Comparison of ENCODE assay signal across 8 cellular contexts in genomic region chr2:197453123-197453913, GRCh38. TPM values are rescaled to one million over a fixed set of nuclear protein-coding genes. Genes with fewer than 3 reads are reported as not detected.
DNase-seq lines count a peak whose midpoint lies in the region; ATAC-seq and TF ChIP-seq lines count a peak whose summit lies in the region.

TSS of gene COQ10B (plus strand) at chr2:197453552. CDS start at chr2:197453561, 9 bp downstream.

- intact Hi-C loops in activated CD4-positive, alpha-beta T cell treated with anti-CD3 and anti-CD28 coated beads, Interleukin-2, amount 10 ng/mL, durations not matched to agents 24 days and 14 days (cut with micrococcal nuclease): loop anchor here (1.0 kb wide), 6 partner anchors 18 to 527 kb away; partner anchors contain the start of genes HSPE1, MARS2, MOB4 and PGAP1

- peak within 1 kb of the TSS; percentile 88 to 97 (median 93) for H3K9ac ChIP-seq in BLaER1 treated with 17β-estradiol and CSF1 and Interleukin-3, amounts not matched to agents 10 nM and 100 nM

- peaks cover 13 to 43% (median 18%) of the 10 kb centered on the region in 10 experiments for H3K4me1 ChIP-seq in BLaER1 treated with 17β-estradiol and CSF1 and Interleukin-3, amounts not matched to agents 10 nM and 100 nM

- peak within 1 kb of the TSS; percentile 71 to 95 (median 83) for H3K4me2 ChIP-seq in BLaER1 treated with 17β-estradiol and CSF1 and Interleukin-3, amounts not matched to agents 10 nM and 100 nM

- H3K27ac Mint-ChIP-seq in activated CD4-positive, alpha-beta T cell treated with anti-CD3 and anti-CD28 coated beads, Interleukin-2, amount 10 ng/mL, durations not matched to agents 24 days and 14 days: peak within 1 kb of the TSS; percentile 100

- H3K27me3 Mint-ChIP-seq in activated CD4-positive, alpha-beta T cell treated with anti-CD3 and anti-CD28 coated beads, Interleukin-2, amount 10 ng/mL, durations not matched to agents 24 days and 14 days: no peaks in the 10 kb centered on the region

- peaks cover 7% of the 10 kb centered on the region for H3K36me3 Mint-ChIP-seq in activated CD4-positive, alpha-beta T cell treated with anti-CD3 and anti-CD28 coated beads, Interleukin-2, amount 10 ng/mL, durations not matched to agents 24 days and 14 days (ENCODE audit: low read depth)

- H3K27ac ChIP-seq in BLaER1 treated with 17β-estradiol and CSF1 and Interleukin-3, amounts not matched to agents 10 nM and 100 nM: peak within 1 kb of the TSS; percentile 86 to 98 (median 94)
- peak within 1 kb of the TSS; percentile 98 to 99 for H3K27ac ChIP-seq in coronary artery
- H3K27ac ChIP-seq in layer of hippocampus (ENCODE audit: low read depth, low read length): peak within 1 kb of the TSS; percentile 98

- peak within 1 kb of the TSS; percentile 100 for H3K4me3 Mint-ChIP-seq in activated CD4-positive, alpha-beta T cell treated with anti-CD3 and anti-CD28 coated beads, Interleukin-2, amount 10 ng/mL, durations not matched to agents 24 days and 14 days

- no peaks in the 10 kb centered on the region for H3K9me3 Mint-ChIP-seq in activated CD4-positive, alpha-beta T cell treated with anti-CD3 and anti-CD28 coated beads, Interleukin-2, amount 10 ng/mL, durations not matched to agents 24 days and 14 days

- peaks cover 0 to 9% (median 0%) of the 10 kb centered on the region in 11 experiments; a peak in 5 of 22 replicates for H3K9me3 ChIP-seq in BLaER1 treated with 17β-estradiol and CSF1 and Interleukin-3, amounts not matched to agents 10 nM and 100 nM (replicated peaks in 1 of 11)

- peaks cover 26% of the 10 kb centered on the region for H3K4me1 Mint-ChIP-seq in activated CD4-positive, alpha-beta T cell treated with anti-CD3 and anti-CD28 coated beads, Interleukin-2, amount 10 ng/mL, durations not matched to agents 24 days and 14 days

- H3K4me3 ChIP-seq in BLaER1 treated with 17β-estradiol and CSF1 and Interleukin-3, amounts not matched to agents 10 nM and 100 nM: peak within 1 kb of the TSS; percentile 71 to 83 (median 80)
- peak within 1 kb of the TSS; percentile 86 for H3K4me3 ChIP-seq in coronary artery

- peak; percentile 98 for ATAC-seq in GM19324 (IDR thresholded peaks at IDR 0.05; ENCODE audit: low FRiP score, unreplicated experiment)
- ATAC-seq in HG03469 (IDR thresholded peaks at IDR 0.05; ENCODE audit: unreplicated experiment): peak; percentile 92

- no peak for TF ChIP-seq CTCF in coronary artery (IDR thresholded peaks at IDR 0.05)

- DNase-seq in NCI-H526 treated with DMSO at 0.1 percent for 48 hours (lab: John Stamatoyannopoulos, UW) (peak; percentile 98), coronary artery (ENCODE audit: low spot score) (peak; percentile 100)
- DNase-seq in activated CD4-positive, alpha-beta T cell treated with anti-CD3 and anti-CD28 coated beads, Interleukin-2, amount 10 ng/mL, durations not matched to agents 24 days and 14 days: peak; percentile 100
- DNase-seq in stimulated activated CD4-positive, alpha-beta T cell treated with anti-CD3 and anti-CD28 coated beads, Interleukin-1b, Interleukin-23, amount 100 ng/mL, for 4 hours (ENCODE audit: low read depth in 2 of 2): peak; percentile 92 to 94

- no peaks in the 10 kb centered on the region for H3K27me3 ChIP-seq in BLaER1 treated with 17β-estradiol and CSF1 and Interleukin-3, amounts not matched to agents 10 nM and 100 nM
- no peaks in the 10 kb centered on the region for H3K27me3 ChIP-seq in layer of hippocampus (ENCODE audit: control insufficient read depth, insufficient read depth, low read length)

- peaks cover 0 to 21% (median 8%) of the 10 kb centered on the region in 11 experiments; a peak in 12 of 22 replicates for H3K36me3 ChIP-seq in BLaER1 treated with 17β-estradiol and CSF1 and Interleukin-3, amounts not matched to agents 10 nM and 100 nM

- H4K20me1 ChIP-seq in BLaER1 treated with 17β-estradiol and CSF1 and Interleukin-3, amounts not matched to agents 10 nM and 100 nM: peaks cover 28 to 45% (median 44%) of the 10 kb centered on the region in 11 experiments; a peak in 21 of 22 replicates

RNA-seq across cellular contexts. Expression of gene COQ10B, which starts in this region (rescaled TPM):
- total RNA-seq in activated CD4-positive, alpha-beta T cell treated with anti-CD3 and anti-CD28 coated beads, Interleukin-2, amount 10 ng/mL, durations not matched to agents 24 days and 14 days: 20.1 TPM in 2 replicates

Comparison
In these comparisons a context has a peak if more than half of its experiments do, and no peak if none do; other contexts are left out.
1. Peak in every context shown above with its lines: DNase-seq, ATAC-seq, H3K4me3 ChIP-seq and H3K27ac ChIP-seq.